ENCODE assay signal across 21 cellular contexts in genomic region chr2:37721219-37721600, GRCh38. TPM values are rescaled to one million over a fixed set of nuclear protein-coding genes. Genes with fewer than 3 reads are reported as not detected.
DNase-seq lines count a peak whose midpoint lies in the region; ATAC-seq, FAIRE-seq and TF ChIP-seq lines count a peak whose summit lies in the region.
"Had no signal": no experiment of that assay in that cellular context is flagged by ENCODE, and none has a peak within 500 bp of the region (broad histone marks: within the 10 kb centered on the region; RNA-seq: fewer than 3 reads in every experiment).

No MANE protein-coding gene starts in this region.

- H3K4me1 Mint-ChIP-seq in chondrocyte (ENCODE audit: low read depth) (peaks cover 24% of the 10 kb centered on the region), osteocyte (ENCODE audit: unreplicated experiment) (peaks cover 16% of the 10 kb centered on the region)
- H3K4me1 Mint-ChIP-seq: T-cell had no signal

- no peak overlapping the region for H3K4me3 Mint-ChIP-seq in chondrocyte (ENCODE audit: unreplicated experiment)
- no peak overlapping the region for H3K4me3 Mint-ChIP-seq in osteocyte (ENCODE audit: unreplicated experiment)
- H3K4me3 Mint-ChIP-seq: CD8-positive, alpha-beta T cell; T-cell had no signal

- no peak for FAIRE-seq in GM12892 (lab: Jason Lieb, UNC)
- FAIRE-seq: D721Med, G401.6 had no signal

- no peak overlapping the region for H3K27ac ChIP-seq in Peyer's patch

- no peaks in the 10 kb centered on the region for H3K4me1 ChIP-seq in Peyer's patch
- H3K4me1 ChIP-seq: BE2C had no signal

- TF ChIP-seq POLR2A in Peyer's patch (IDR thresholded peaks at IDR 0.05) (no peak), GM12892 (IDR thresholded peaks at IDR 0.05; ENCODE audit: low read depth, low read length) (no peak)

- H3K36me3 Mint-ChIP-seq in chondrocyte (ENCODE audit: low read depth), result peaks cover 5% of the 10 kb centered on the region
- peaks cover 3% of the 10 kb centered on the region for H3K36me3 Mint-ChIP-seq in osteocyte (ENCODE audit: unreplicated experiment)
- H3K36me3 Mint-ChIP-seq: CD8-positive, alpha-beta T cell had no signal

- TF ChIP-seq CTCF in chondrocyte (IDR thresholded peaks at IDR 0.05) (no peak), osteocyte (IDR thresholded peaks at IDR 0.05) (no peak), Peyer's patch (IDR thresholded peaks at IDR 0.05) (no peak)

- H3K36me3 ChIP-seq in Peyer's patch, result no peaks in the 10 kb centered on the region
- H3K36me3 ChIP-seq: BE2C had no signal

- no peak for ATAC-seq in GM21717 (IDR thresholded peaks at IDR 0.05; ENCODE audit: unreplicated experiment)
- ATAC-seq: CD8-positive, alpha-beta T cell; Panc1; T-cell had no signal

- no peak overlapping the region for H3K4me3 ChIP-seq in Peyer's patch

- DNase-seq in AG20443 (ENCODE audit: low spot score) (peak; percentile 21), HCEC 1CT (peak; percentile 20), chondrocyte (ENCODE audit: low spot score) (no peak), osteocyte (ENCODE audit: extremely low spot score, unreplicated experiment) (no peak), Peyer's patch (no peak), GM12892 (ENCODE audit: insufficient read length) (no peak), T-helper 9 cell (no peak)
- DNase-seq: BE2C; CD8-positive, alpha-beta T cell; DMS79; NCI-H1417 treated with DMSO at 0.1 percent for 48 hours; NCI-H2029; NCI-H2171 treated with DMSO at 0.1 percent for 48 hours; NCI-H82; Right ventricle myocardium superior; SK-N-SH; T-cell had no signal

- no peaks in the 10 kb centered on the region for H3K9me3 ChIP-seq in Peyer's patch

- H3K27me3 ChIP-seq in Peyer's patch, result no peaks in the 10 kb centered on the region
- H3K27me3 ChIP-seq: BE2C had no signal

- H3K27ac Mint-ChIP-seq in chondrocyte (ENCODE audit: unreplicated experiment) (peak overlapping the region; percentile 94), osteocyte (ENCODE audit: unreplicated experiment) (peak overlapping the region; percentile 77)
- H3K27ac Mint-ChIP-seq: CD8-positive, alpha-beta T cell; T-cell had no signal

- H3K9me3 Mint-ChIP-seq in chondrocyte (ENCODE audit: low read depth), result peaks cover 12% of the 10 kb centered on the region
- peaks cover 7% of the 10 kb centered on the region for H3K9me3 Mint-ChIP-seq in osteocyte (ENCODE audit: unreplicated experiment)
- H3K9me3 Mint-ChIP-seq: CD8-positive, alpha-beta T cell had no signal

- no peaks in the 10 kb centered on the region for H3K27me3 Mint-ChIP-seq in chondrocyte (ENCODE audit: low read depth)
- no peaks in the 10 kb centered on the region for H3K27me3 Mint-ChIP-seq in osteocyte (ENCODE audit: unreplicated experiment)

RNA-seq across cellular contexts. Expression of gene CDC42EP3, which starts 49.8 kb away (rescaled TPM):
- total RNA-seq in chondrocyte (60.3 to 97.8 TPM (median 91.2 TPM) in 3 replicates), osteocyte (40.9 and 46.2 TPM in 2 replicates), Peyer's patch (1 to 10 TPM; 7.0 to 9.5 (median 7.6) TPM)
- 56.5 TPM for polyA plus RNA-seq in GM12892 (2012; ENCODE audit: missing spikeins)

Comparison
In these comparisons a context has a peak if more than half of its experiments do, and no peak if none do; other contexts are left out.
1. DNase-seq: peak in AG20443 (single experiment) and HCEC 1CT (single experiment); none in chondrocyte (single experiment), osteocyte (single experiment), Peyer's patch (0 of 3), GM12892 (single experiment) and T-helper 9 cell (single experiment).